21 cellular contexts compared by ENCODE assay signal in the genomic region with DNA sequence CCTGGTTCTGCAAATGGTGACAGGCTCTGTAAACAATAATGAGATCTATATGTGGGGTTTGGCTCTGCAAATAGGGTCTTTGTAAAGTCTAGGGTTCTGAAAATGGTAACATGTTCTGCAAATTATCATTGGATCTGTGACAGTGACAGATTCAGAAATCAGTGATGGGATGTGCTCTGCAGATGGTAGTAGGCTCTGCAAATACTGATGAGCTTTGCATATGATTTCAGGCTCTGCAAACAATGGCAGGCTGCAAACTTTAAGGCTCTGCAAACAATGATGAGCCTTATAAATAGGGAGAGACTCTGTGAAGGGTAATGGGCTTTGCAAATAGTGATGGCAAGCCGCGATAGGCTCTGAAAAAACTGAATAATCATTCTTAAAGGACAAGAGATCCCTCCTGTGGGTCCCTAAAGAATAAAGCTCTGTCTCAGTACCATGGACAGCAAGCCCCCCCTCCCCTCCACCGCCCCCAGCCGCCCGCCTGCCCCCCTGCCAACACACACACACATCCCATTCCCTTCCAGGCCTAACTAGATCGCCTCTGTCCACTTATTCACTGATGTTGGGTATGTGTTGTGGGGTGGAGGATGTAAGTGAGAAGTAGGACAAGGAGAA. TPM values are rescaled to one million over a fixed set of nuclear protein-coding genes. Genes with fewer than 3 reads are reported as not detected.
"Had no signal": no experiment of that assay in that cellular context is flagged by ENCODE, and none has a peak within 500 bp of the region (broad histone marks: within the 10 kb centered on the region; RNA-seq: fewer than 3 reads in every experiment).

No MANE protein-coding gene starts in this region.

- H3K4me2 ChIP-seq: KMS-11 had no signal

- H3K9ac ChIP-seq: KMS-11 had no signal

- DNase-seq: Kasumi-1, MM.1S, NCI-H1092 treated with DMSO at 0.1 percent for 48 hours, NCI-H1436, NCI-H187, NCI-H2029, NCI-H2081 treated with DMSO at 0.1 percent for 48 hours, NCI-H2171, NCI-H226, NCI-H446, NCI-H510A, NCI-H524 treated with DMSO at 0.1 percent for 48 hours, NCI-H69, NCI-H774, PC-3, SHP77 had no signal

- ATAC-seq: Panc1, PC-3 had no signal

- H3K27ac ChIP-seq: KMS-11 had no signal

RNA-seq across cellular contexts. Expression of gene DMBX1, which starts 17.6 kb away (rescaled TPM):
- total RNA-seq: M059J; OCI-LY7; T-helper 1 cell treated with Interleukin-12 subunit alpha and Interleukin-12 subunit beta and Interleukin-4 antibody, amounts not matched to agents 30 ng/mL and 1 ng/mL, for 36 hours had no signal
